Comparison of ENCODE assay signal across 1 cellular context in the genomic region with DNA sequence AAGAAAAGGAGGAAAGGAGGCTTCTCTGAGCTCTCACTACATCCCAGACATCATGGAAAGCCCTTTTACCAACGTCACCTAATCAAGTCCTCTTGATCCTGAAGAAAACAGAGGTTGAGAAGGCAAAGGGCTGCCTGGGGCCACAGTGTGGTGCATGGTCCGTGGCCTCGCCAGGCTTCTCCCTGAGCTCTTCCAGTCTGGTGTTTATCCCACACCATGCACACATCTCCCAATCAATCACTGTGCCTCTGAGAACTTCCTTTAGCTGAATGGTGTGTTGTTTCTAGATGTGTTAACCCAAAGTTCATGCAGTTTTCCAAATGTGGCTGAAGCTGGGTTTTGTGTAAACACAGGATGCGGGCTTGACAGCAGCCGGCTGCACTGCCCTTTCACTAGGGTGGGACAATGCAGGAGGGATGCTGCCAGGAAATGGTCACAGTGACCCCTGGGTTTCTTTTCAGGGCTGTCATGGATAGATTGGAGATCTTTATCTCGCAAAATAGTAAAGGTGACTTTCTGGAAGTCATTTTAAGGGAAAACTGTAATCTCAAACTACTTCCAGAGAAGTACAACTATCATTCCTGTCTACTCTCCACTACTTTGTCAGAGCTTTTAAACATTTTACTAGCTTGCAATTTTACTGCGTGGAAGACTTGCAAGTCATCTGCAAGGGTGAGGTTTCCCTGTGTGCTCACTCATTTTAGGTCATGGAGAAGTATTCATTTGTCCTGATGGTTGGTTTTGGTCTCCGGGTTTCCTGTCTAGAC.
TF ChIP-seq lines count a peak whose summit lies in the region.

No MANE protein-coding gene starts in this region.

TF ChIP-seq in HepG2, 621 proteins besides CTCF, POLR2A, EP300 and RAD21 (continued from another document and continues in another):
- no peak for TF ChIP-seq FIP1L1 (IDR thresholded peaks at IDR 0.05; ENCODE audit: borderline replicate concordance, insufficient read depth, low read depth, low read length)
- TF ChIP-seq HNF4A (CRISPR knock-in tag; IDR thresholded peaks at IDR 0.05), result peak; percentile 98
- no peak; the same call in 1 of the 2 replicates for TF ChIP-seq ZNF33B (CRISPR knock-in tag; IDR thresholded peaks at IDR 0.05)
- TF ChIP-seq ISL2 (CRISPR knock-in tag; IDR thresholded peaks at IDR 0.05), result peak; percentile 96
- 0 out of 2 replicates have a peak, but pooled peaks have one; percentile 58 for TF ChIP-seq ZNF678 (CRISPR knock-in tag; IDR thresholded peaks at IDR 0.05)
- TF ChIP-seq ZNF7 (CRISPR knock-in tag; IDR thresholded peaks at IDR 0.05), result 0 out of 2 replicates have a peak, but pooled peaks have one; percentile 26
- TF ChIP-seq ZSCAN25 (CRISPR knock-in tag; IDR thresholded peaks at IDR 0.05), result peak; percentile 86
- no peak for TF ChIP-seq TRIM24 (CRISPR knock-in tag; IDR thresholded peaks at IDR 0.05)
- peak; percentile 65 for TF ChIP-seq SMAD1 (CRISPR knock-in tag; IDR thresholded peaks at IDR 0.05; ENCODE audit: borderline replicate concordance, low read depth)
- peak; percentile 95 for TF ChIP-seq ZNF124 (CRISPR knock-in tag; IDR thresholded peaks at IDR 0.05)
- TF ChIP-seq, protein P1, sequence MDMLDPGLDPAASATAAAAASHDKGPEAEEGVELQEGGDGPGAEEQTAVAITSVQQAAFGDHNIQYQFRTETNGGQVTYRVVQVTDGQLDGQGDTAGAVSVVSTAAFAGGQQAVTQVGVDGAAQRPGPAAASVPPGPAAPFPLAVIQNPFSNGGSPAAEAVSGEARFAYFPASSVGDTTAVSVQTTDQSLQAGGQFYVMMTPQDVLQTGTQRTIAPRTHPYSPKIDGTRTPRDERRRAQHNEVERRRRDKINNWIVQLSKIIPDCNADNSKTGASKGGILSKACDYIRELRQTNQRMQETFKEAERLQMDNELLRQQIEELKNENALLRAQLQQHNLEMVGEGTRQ (IDR thresholded peaks at IDR 0.05; ENCODE audit: low read depth, low read length), result no peak
- TF ChIP-seq, protein P1 (CRISPR knock-in tag; IDR thresholded peaks at IDR 0.05; ENCODE audit: borderline replicate concordance), result no peak; the same call in 1 of the 2 replicates
- peak; percentile 16 for TF ChIP-seq TBL1XR1 (IDR thresholded peaks at IDR 0.05; ENCODE audit: borderline replicate concordance, low read length, partially characterized antibody)
- TF ChIP-seq DNMT1 (CRISPR knock-in tag; IDR thresholded peaks at IDR 0.05), result no peak
- TF ChIP-seq, protein P2, sequence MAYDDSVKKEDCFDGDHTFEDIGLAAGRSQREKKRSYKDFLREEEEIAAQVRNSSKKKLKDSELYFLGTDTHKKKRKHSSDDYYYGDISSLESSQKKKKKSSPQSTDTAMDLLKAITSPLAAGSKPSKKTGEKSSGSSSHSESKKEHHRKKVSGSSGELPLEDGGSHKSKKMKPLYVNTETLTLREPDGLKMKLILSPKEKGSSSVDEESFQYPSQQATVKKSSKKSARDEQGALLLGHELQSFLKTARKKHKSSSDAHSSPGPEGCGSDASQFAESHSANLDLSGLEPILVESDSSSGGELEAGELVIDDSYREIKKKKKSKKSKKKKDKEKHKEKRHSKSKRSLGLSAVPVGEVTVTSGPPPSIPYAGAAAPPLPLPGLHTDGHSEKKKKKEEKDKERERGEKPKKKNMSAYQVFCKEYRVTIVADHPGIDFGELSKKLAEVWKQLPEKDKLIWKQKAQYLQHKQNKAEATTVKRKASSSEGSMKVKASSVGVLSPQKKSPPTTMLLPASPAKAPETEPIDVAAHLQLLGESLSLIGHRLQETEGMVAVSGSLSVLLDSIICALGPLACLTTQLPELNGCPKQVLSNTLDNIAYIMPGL (CRISPR knock-in tag; IDR thresholded peaks at IDR 0.05; ENCODE audit: borderline replicate concordance in 1 of 2, low read depth in 1 of 2), result peak; percentile 48 to 91; a peak in 3 of 4 replicates
- TF ChIP-seq, protein P3, sequence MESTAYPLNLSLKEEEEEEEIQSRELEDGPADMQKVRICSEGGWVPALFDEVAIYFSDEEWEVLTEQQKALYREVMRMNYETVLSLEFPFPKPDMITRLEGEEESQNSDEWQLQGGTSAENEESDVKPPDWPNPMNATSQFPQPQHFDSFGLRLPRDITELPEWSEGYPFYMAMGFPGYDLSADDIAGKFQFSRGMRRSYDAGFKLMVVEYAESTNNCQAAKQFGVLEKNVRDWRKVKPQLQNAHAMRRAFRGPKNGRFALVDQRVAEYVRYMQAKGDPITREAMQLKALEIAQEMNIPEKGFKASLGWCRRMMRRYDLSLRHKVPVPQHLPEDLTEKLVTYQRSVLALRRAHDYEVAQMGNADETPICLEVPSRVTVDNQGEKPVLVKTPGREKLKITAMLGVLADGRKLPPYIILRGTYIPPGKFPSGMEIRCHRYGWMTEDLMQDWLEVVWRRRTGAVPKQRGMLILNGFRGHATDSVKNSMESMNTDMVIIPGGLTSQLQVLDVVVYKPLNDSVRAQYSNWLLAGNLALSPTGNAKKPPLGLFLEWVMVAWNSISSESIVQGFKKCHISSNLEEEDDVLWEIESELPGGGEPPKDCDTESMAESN (CRISPR knock-in tag; conservative IDR thresholded peaks at IDR 0.05), result 0 out of 2 replicates have a peak, but pooled peaks have one; percentile 42
- TF ChIP-seq, protein P4, sequence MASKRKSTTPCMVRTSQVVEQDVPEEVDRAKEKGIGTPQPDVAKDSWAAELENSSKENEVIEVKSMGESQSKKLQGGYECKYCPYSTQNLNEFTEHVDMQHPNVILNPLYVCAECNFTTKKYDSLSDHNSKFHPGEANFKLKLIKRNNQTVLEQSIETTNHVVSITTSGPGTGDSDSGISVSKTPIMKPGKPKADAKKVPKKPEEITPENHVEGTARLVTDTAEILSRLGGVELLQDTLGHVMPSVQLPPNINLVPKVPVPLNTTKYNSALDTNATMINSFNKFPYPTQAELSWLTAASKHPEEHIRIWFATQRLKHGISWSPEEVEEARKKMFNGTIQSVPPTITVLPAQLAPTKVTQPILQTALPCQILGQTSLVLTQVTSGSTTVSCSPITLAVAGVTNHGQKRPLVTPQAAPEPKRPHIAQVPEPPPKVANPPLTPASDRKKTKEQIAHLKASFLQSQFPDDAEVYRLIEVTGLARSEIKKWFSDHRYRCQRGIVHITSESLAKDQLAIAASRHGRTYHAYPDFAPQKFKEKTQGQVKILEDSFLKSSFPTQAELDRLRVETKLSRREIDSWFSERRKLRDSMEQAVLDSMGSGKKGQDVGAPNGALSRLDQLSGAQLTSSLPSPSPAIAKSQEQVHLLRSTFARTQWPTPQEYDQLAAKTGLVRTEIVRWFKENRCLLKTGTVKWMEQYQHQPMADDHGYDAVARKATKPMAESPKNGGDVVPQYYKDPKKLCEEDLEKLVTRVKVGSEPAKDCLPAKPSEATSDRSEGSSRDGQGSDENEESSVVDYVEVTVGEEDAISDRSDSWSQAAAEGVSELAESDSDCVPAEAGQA (IDR thresholded peaks at IDR 0.05; ENCODE audit: low read depth), result peak; percentile 68; the same call in 1 of the 2 replicates
- TF ChIP-seq, protein P4 (CRISPR knock-in tag; IDR thresholded peaks at IDR 0.05; ENCODE audit: borderline replicate concordance), result no peak
- no peak for TF ChIP-seq ZNF235 (CRISPR knock-in tag; IDR thresholded peaks at IDR 0.05; ENCODE audit: borderline replicate concordance)
- TF ChIP-seq ZNF564 (CRISPR knock-in tag; IDR thresholded peaks at IDR 0.05), result peak; percentile 83
- TF ChIP-seq, protein P5, sequence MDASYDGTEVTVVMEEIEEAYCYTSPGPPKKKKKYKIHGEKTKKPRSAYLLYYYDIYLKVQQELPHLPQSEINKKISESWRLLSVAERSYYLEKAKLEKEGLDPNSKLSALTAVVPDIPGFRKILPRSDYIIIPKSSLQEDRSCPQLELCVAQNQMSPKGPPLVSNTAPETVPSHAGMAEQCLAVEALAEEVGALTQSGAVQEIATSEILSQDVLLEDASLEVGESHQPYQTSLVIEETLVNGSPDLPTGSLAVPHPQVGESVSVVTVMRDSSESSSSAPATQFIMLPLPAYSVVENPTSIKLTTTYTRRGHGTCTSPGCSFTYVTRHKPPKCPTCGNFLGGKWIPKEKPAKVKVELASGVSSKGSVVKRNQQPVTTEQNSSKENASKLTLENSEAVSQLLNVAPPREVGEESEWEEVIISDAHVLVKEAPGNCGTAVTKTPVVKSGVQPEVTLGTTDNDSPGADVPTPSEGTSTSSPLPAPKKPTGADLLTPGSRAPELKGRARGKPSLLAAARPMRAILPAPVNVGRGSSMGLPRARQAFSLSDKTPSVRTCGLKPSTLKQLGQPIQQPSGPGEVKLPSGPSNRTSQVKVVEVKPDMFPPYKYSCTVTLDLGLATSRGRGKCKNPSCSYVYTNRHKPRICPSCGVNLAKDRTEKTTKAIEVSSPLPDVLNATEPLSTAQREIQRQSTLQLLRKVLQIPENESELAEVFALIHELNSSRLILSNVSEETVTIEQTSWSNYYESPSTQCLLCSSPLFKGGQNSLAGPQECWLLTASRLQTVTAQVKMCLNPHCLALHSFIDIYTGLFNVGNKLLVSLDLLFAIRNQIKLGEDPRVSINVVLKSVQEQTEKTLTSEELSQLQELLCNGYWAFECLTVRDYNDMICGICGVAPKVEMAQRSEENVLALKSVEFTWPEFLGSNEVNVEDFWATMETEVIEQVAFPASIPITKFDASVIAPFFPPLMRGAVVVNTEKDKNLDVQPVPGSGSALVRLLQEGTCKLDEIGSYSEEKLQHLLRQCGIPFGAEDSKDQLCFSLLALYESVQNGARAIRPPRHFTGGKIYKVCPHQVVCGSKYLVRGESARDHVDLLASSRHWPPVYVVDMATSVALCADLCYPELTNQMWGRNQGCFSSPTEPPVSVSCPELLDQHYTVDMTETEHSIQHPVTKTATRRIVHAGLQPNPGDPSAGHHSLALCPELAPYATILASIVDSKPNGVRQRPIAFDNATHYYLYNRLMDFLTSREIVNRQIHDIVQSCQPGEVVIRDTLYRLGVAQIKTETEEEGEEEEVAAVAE (CRISPR knock-in tag; IDR thresholded peaks at IDR 0.05; ENCODE audit: borderline replicate concordance), result peak; percentile 89
- peak; percentile 99 for TF ChIP-seq ETV5 (CRISPR knock-in tag; IDR thresholded peaks at IDR 0.05; ENCODE audit: borderline replicate concordance)
- TF ChIP-seq ELF3 (CRISPR knock-in tag; IDR thresholded peaks at IDR 0.05), result peak; percentile 100
- TF ChIP-seq, protein P6, sequence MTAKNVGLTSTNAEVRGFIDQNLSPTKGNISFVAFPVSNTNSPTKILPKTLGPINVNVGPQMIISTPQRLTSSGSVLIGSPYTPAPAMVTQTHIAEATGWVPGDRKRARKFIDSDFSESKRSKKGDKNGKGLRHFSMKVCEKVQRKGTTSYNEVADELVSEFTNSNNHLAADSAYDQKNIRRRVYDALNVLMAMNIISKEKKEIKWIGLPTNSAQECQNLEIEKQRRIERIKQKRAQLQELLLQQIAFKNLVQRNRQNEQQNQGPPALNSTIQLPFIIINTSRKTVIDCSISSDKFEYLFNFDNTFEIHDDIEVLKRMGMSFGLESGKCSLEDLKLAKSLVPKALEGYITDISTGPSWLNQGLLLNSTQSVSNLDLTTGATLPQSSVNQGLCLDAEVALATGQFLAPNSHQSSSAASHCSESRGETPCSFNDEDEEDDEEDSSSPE (CRISPR knock-in tag; IDR thresholded peaks at IDR 0.05), result peak; percentile 82
- TF ChIP-seq XRCC5 (optimal IDR thresholded peaks at IDR 0.05; ENCODE audit: low read length), result peak; percentile 73
- peak; percentile 68 for TF ChIP-seq YY1 (IDR thresholded peaks at IDR 0.05; ENCODE audit: insufficient read depth, insufficient replicate concordance, low read depth, low read length)
- no peak for TF ChIP-seq MAFG (CRISPR knock-in tag; IDR thresholded peaks at IDR 0.05)
- no peak for TF ChIP-seq ZFP41 (CRISPR knock-in tag; IDR thresholded peaks at IDR 0.05; ENCODE audit: borderline replicate concordance)
- no peak for TF ChIP-seq ZNF383 (CRISPR knock-in tag; IDR thresholded peaks at IDR 0.05; ENCODE audit: borderline replicate concordance)
- no peak for TF ChIP-seq JUNB (CRISPR knock-in tag; IDR thresholded peaks at IDR 0.05; ENCODE audit: borderline replicate concordance)
- peak; percentile 100 for TF ChIP-seq MED1 (CRISPR knock-in tag; IDR thresholded peaks at IDR 0.05)
- TF ChIP-seq ZSCAN30 (CRISPR knock-in tag; IDR thresholded peaks at IDR 0.05), result no peak
- TF ChIP-seq ZNF44 (CRISPR knock-in tag; IDR thresholded peaks at IDR 0.05), result no peak
- TF ChIP-seq PTBP1 (IDR thresholded peaks at IDR 0.05; ENCODE audit: low read depth, low read length, poor library complexity, severe bottlenecking), result no peak
